ENCODE assay signal across 1 cellular context in the genomic region with DNA sequence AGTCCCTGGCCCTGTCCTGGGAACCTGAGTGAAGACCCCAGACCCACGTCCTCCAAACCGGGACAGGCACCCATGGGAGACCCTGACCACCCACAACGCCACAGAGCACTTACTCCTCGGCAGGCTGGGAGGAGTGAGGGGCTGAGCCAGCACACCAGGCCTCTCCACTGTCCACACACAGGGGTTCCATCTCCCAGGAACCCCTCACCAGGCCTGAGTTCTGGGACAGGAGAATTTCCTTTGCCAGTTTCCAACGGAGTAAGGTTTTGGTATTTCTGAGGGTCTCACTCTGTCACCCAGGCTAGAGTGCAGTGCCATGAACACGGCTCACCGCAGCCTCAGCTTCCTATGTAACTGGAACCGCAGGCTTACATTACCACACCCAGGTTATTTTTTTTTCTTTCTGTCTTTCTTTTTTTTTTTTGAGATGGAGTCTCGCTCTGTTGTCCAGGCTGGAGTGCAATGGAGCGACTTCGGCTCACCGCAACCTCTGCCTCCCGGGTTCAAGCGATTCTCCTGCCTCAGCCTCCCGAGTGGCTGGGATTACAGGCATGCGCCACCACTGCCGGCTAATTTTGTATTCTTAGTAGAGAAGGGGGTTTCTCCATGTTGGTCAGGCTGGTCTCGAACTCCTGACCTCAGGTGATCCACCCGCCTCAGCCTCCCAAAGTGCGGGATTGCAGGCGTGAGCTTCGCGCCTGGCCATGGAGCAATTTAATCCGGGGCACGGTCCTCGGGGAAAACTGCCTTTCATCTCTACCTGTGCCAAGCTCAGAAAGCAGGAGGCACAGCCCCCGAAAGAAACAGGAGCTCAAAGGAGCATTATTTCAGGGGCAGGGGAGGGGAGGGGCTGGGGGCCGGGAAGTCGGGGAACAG.
TF ChIP-seq lines count a peak whose summit lies in the region.

No MANE protein-coding gene starts in this region.

TF ChIP-seq in endothelial cell of umbilical vein, 7 proteins besides CTCF, POLR2A, EP300 and RAD21:
- TF ChIP-seq EZH2 (IDR thresholded peaks at IDR 0.05; ENCODE audit: borderline replicate concordance, low read depth, low read length, severe bottlenecking): no peak
